Comparison of ENCODE assay signal across 8 cellular contexts in genomic region chr7:24819916-24820689, GRCh38.
DNase-seq lines count a peak whose midpoint lies in the region; ATAC-seq lines count a peak whose summit lies in the region.

No MANE protein-coding gene starts in this region.

- DNase-seq in Ammon's horn (ENCODE audit: low spot score), result peak; percentile 93
- peak; percentile 44 for DNase-seq in NCI-H2227 treated with DMSO at 0.1 percent for 48 hours (lab: John Stamatoyannopoulos, UW)
- DNase-seq in caudate nucleus (lab: John Stamatoyannopoulos, UW), result peak in 56 of 61 donors; percentile 9 to 91 (median 53)
- DNase-seq in left kidney (ENCODE audit: low read depth, low spot score), result peak; percentile 95
- DNase-seq in stimulated activated CD4-positive, alpha-beta T cell treated with anti-CD3 and anti-CD28 coated beads, Interleukin-4, amount 100 ng/mL, for 4 hours, result peak; percentile 51 to 62

- no peak overlapping the region for H3K27ac ChIP-seq in caudate nucleus (ENCODE audit: low read depth, low read length)

- ATAC-seq in GM19035 (IDR thresholded peaks at IDR 0.05; ENCODE audit: unreplicated experiment) (peak; percentile 63), HG03175 (IDR thresholded peaks at IDR 0.05; ENCODE audit: unreplicated experiment) (peak; percentile 76)
- peak; percentile 33 to 44 for ATAC-seq in activated CD4-positive, CD25-positive, alpha-beta regulatory T cell treated with anti-CD3 and anti-CD28 coated beads, Interleukin-2, amount 50 U/mL, for 24 hours

Comparison
In these comparisons a context has a peak if more than half of its experiments do, and no peak if none do; other contexts are left out.
1. DNase-seq: peak in every context shown above with its lines; median percentile 95 in left kidney; 93 in Ammon's horn; 56 in stimulated activated CD4-positive, alpha-beta T cell treated with anti-CD3 and anti-CD28 coated beads, Interleukin-4, amount 100 ng/mL, for 4 hours; 53 in caudate nucleus; 44 in NCI-H2227 treated with DMSO at 0.1 percent for 48 hours.